In the genomic region with DNA sequence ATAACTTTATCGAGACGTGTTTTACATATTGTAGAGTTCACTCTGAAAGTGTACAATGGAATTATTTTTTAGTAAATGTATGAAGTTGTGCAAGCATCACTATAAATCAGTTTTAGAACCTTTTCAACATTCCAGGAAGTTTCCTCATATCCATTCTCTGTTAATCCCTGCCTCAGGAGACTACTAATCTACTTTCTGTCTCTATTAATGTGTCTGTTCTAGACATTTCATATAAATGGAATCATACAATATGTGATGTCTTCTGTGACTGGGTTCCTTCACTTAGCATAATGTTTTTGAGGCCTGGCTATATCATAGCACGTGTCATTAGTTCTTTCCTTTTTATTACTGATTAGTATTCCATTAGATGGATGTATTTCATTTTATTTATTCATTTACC, we compare ENCODE assay signal across 6 cellular contexts. TPM values are rescaled to one million over a fixed set of nuclear protein-coding genes. Genes with fewer than 3 reads are reported as not detected.
"Had no signal": no experiment of that assay in that cellular context is flagged by ENCODE, and none has a peak within 500 bp of the region (broad histone marks: within the 10 kb centered on the region; RNA-seq: fewer than 3 reads in every experiment).

No MANE protein-coding gene starts in this region.

- H3K4me2 ChIP-seq: GM23338 had no signal

- H3K4me3 ChIP-seq: GM23338, K562 had no signal

- H3K27ac Mint-ChIP-seq: GM23338, H9 had no signal

- H3K4me1 Mint-ChIP-seq: GM23338, H9 had no signal

- H3K4me3 Mint-ChIP-seq: GM23338, H9 had no signal

- H2AFZ ChIP-seq: GM23338 had no signal

- ATAC-seq: GM23338, K562 had no signal

- DNase-seq: H9, HCEC 1CT, IMR-90 had no signal

- H3K9me3 Mint-ChIP-seq: GM23338, H9 had no signal

RNA-seq across cellular contexts. Expression of a gene that starts 17.0 kb away (rescaled TPM):
- total RNA-seq: HT-29, IMR-90, K562 had no signal
- polyA plus RNA-seq: IMR-90 had no signal
